Comparison of ENCODE assay signal across 19 cellular contexts in genomic region chr14:23438130-23438893, GRCh38. TPM values are rescaled to one million over a fixed set of nuclear protein-coding genes. Genes with fewer than 3 reads are reported as not detected.
DNase-seq lines count a peak whose midpoint lies in the region; ATAC-seq and TF ChIP-seq lines count a peak whose summit lies in the region.
"Had no signal": no experiment of that assay in that cellular context is flagged by ENCODE, and none has a peak within 500 bp of the region (broad histone marks: within the 10 kb centered on the region; RNA-seq: fewer than 3 reads in every experiment).

No MANE protein-coding gene starts in this region.

- DNase-seq in NCI-H2029 (lab: John Stamatoyannopoulos, UW) = peak; percentile 69
- no peak for DNase-seq in NCI-H2029 treated with DMSO at 0.1 percent for 48 hours (lab: John Stamatoyannopoulos, UW)
- no peak for DNase-seq in WTC11 (ENCODE audit: low spot score)
- peak; percentile 72 for DNase-seq in left ventricle myocardium inferior
- no peak for DNase-seq in progenitor cell of endocrine pancreas (ENCODE audit: low spot score, unreplicated experiment)
- DNase-seq in RPMI8226 = no peak
- no peak for DNase-seq in occipital lobe (lab: John Stamatoyannopoulos, UW)
- DNase-seq in HuH-7.5 (ENCODE audit: low spot score) = no peak
- DNase-seq: activated B cell treated with CpG ODN at 0.5 μM for 24 hours; aorta; effector CD4-positive, alpha-beta T cell; foreskin keratinocyte; SK-N-SH; thyroid gland had no signal

- no peaks in the 10 kb centered on the region for H3K9me3 Mint-ChIP-seq in WTC11
- H3K9me3 Mint-ChIP-seq in progenitor cell of endocrine pancreas (ENCODE audit: low read depth) = no peaks in the 10 kb centered on the region
- H3K9me3 Mint-ChIP-seq: activated B cell treated with CpG ODN at 0.5 μM for 24 hours; CD8-positive, alpha-beta T cell had no signal

- no peaks in the 10 kb centered on the region for H3K9me3 ChIP-seq in left ventricle myocardium inferior (replicated peaks)
- H3K9me3 ChIP-seq: SK-N-SH, thyroid gland had no signal

- H3K4me1 Mint-ChIP-seq in WTC11 (peaks cover 26% of the 10 kb centered on the region), progenitor cell of endocrine pancreas (ENCODE audit: low read depth) (peaks cover 27% of the 10 kb centered on the region)
- H3K4me1 Mint-ChIP-seq: activated B cell treated with CpG ODN at 0.5 μM for 24 hours had no signal

- no peaks in the 10 kb centered on the region for H3K27me3 ChIP-seq in left ventricle myocardium inferior (ENCODE audit: low read depth)
- H3K27me3 ChIP-seq: thyroid gland had no signal

- no peaks in the 10 kb centered on the region for H3K36me3 Mint-ChIP-seq in WTC11
- no peaks in the 10 kb centered on the region for H3K36me3 Mint-ChIP-seq in progenitor cell of endocrine pancreas (ENCODE audit: insufficient read depth)
- H3K36me3 Mint-ChIP-seq: CD8-positive, alpha-beta T cell; naive thymus-derived CD4-positive, alpha-beta T cell had no signal

- intact Hi-C loops in left ventricle myocardium inferior (cut with micrococcal nuclease) = no loop called here

- no peak overlapping the region for H3K27ac Mint-ChIP-seq in WTC11
- peak overlapping the region; percentile 55 for H3K27ac Mint-ChIP-seq in progenitor cell of endocrine pancreas
- H3K27ac Mint-ChIP-seq: activated B cell treated with CpG ODN at 0.5 μM for 24 hours; CD8-positive, alpha-beta T cell had no signal

- peaks cover 49% of the 10 kb centered on the region for H3K4me1 ChIP-seq in left ventricle myocardium inferior
- H3K4me1 ChIP-seq: foreskin keratinocyte had no signal

- H3K27ac ChIP-seq in left ventricle myocardium inferior (replicated peaks) = no peak overlapping the region
- H3K27ac ChIP-seq: foreskin keratinocyte, thyroid gland had no signal

- ATAC-seq in WTC11 = peak; percentile 39
- ATAC-seq: CD8-positive, alpha-beta T cell; foreskin keratinocyte; HCT116; naive thymus-derived CD4-positive, alpha-beta T cell had no signal

- CTCF ChIA-PET in WTC11 (lab: Charles Lee) = interaction anchor here (0.7 to 1.9 kb wide), 5 partner anchors 15 to 92 kb away, joined by 3 to 6 read pairs (median 3); no protein-coding TSS in a partner anchor

- peak overlapping the region; percentile 46 for H3K4me3 ChIP-seq in left ventricle myocardium inferior
- H3K4me3 ChIP-seq: thyroid gland had no signal

- POLR2A ChIA-PET in WTC11 (lab: Charles Lee) = no interaction called here

- H3K4me3 Mint-ChIP-seq in WTC11 (no peak overlapping the region), progenitor cell of endocrine pancreas (ENCODE audit: low read depth) (no peak overlapping the region)
- H3K4me3 Mint-ChIP-seq: activated B cell treated with CpG ODN at 0.5 μM for 24 hours; CD8-positive, alpha-beta T cell had no signal

- no peak for TF ChIP-seq CTCF in WTC11 (IDR thresholded peaks at IDR 0.05)
- no peak for TF ChIP-seq CTCF in left ventricle myocardium inferior (IDR thresholded peaks at IDR 0.05; ENCODE audit: borderline replicate concordance)
- no peak for TF ChIP-seq CTCF in progenitor cell of endocrine pancreas (IDR thresholded peaks at IDR 0.05; ENCODE audit: unreplicated experiment)

- H3K36me3 ChIP-seq in left ventricle myocardium inferior = peaks cover 20% of the 10 kb centered on the region
- H3K36me3 ChIP-seq: thyroid gland had no signal

- H3K27me3 Mint-ChIP-seq in WTC11 (ENCODE audit: low read depth) (peaks cover 26% of the 10 kb centered on the region), progenitor cell of endocrine pancreas (peaks cover 23% of the 10 kb centered on the region)

TF ChIP-seq in WTC11, 78 proteins besides CTCF, POLR2A, EP300 and RAD21:
- TF ChIP-seq ESRRA (CRISPR knock-in tag; IDR thresholded peaks at IDR 0.05; ENCODE audit: borderline replicate concordance) = no peak
- TF ChIP-seq, protein P1, sequence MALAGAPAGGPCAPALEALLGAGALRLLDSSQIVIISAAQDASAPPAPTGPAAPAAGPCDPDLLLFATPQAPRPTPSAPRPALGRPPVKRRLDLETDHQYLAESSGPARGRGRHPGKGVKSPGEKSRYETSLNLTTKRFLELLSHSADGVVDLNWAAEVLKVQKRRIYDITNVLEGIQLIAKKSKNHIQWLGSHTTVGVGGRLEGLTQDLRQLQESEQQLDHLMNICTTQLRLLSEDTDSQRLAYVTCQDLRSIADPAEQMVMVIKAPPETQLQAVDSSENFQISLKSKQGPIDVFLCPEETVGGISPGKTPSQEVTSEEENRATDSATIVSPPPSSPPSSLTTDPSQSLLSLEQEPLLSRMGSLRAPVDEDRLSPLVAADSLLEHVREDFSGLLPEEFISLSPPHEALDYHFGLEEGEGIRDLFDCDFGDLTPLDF (CRISPR knock-in tag; IDR thresholded peaks at IDR 0.05) = no peak
- TF ChIP-seq ZNF317 (CRISPR knock-in tag; IDR thresholded peaks at IDR 0.05; ENCODE audit: borderline replicate concordance, low read depth) = no peak
- TF ChIP-seq TP53 (CRISPR knock-in tag; IDR thresholded peaks at IDR 0.05) = no peak
- no peak for TF ChIP-seq RORB (CRISPR knock-in tag; IDR thresholded peaks at IDR 0.05)
- TF ChIP-seq, protein P2, sequence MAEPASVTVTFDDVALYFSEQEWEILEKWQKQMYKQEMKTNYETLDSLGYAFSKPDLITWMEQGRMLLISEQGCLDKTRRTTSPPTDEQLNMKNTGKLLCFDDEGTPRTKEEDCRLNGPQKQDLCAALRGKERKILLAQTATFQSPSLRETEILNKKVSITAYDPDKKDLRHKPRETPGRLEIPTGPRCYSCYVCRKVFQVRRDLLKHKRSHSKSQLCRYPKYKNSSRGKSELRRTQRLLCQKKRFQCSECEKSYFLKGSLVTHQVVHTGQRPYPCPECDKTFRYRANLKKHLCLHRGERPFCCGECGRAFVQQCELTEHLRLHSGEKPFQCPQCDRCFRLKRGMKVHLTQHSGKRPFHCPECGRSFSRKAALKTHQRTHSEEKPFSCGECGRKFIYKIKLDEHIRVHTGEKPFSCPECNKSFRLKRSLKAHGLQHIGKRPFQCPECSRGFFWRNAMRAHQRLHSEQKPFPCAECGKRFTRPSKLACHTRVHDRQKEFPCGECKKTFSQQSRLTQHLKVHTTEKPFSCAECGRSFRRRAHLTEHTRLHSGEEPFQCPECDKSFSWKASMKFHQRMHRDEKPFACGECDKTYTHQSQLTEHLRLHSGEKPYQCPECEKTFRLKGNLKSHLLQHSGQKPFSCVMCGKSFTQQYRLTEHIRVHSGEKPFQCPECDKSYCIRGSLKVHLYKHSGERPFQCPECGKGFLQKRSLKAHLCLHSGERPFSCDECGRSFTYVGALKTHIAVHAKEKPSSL (CRISPR knock-in tag; conservative IDR thresholded peaks at IDR 0.05) = no peak
- TF ChIP-seq FOXP4 (CRISPR knock-in tag; IDR thresholded peaks at IDR 0.05) = no peak
- no peak for TF ChIP-seq ELF4 (CRISPR knock-in tag; IDR thresholded peaks at IDR 0.05; ENCODE audit: low read depth)
- TF ChIP-seq ZNF138 (CRISPR knock-in tag; conservative IDR thresholded peaks at IDR 0.05) = no peak
- TF ChIP-seq CBFB (CRISPR knock-in tag; IDR thresholded peaks at IDR 0.05; ENCODE audit: low read depth) = no peak
- TF ChIP-seq CREB1 (CRISPR knock-in tag; IDR thresholded peaks at IDR 0.05) = no peak
- TF ChIP-seq, protein P3, sequence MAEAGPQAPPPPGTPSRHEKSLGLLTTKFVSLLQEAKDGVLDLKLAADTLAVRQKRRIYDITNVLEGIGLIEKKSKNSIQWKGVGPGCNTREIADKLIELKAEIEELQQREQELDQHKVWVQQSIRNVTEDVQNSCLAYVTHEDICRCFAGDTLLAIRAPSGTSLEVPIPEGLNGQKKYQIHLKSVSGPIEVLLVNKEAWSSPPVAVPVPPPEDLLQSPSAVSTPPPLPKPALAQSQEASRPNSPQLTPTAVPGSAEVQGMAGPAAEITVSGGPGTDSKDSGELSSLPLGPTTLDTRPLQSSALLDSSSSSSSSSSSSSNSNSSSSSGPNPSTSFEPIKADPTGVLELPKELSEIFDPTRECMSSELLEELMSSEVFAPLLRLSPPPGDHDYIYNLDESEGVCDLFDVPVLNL (CRISPR knock-in tag; IDR thresholded peaks at IDR 0.05; ENCODE audit: borderline replicate concordance, low read depth) = no peak
- no peak for TF ChIP-seq IRF1 (CRISPR knock-in tag; IDR thresholded peaks at IDR 0.05)
- TF ChIP-seq RELA (CRISPR knock-in tag; IDR thresholded peaks at IDR 0.05; ENCODE audit: borderline replicate concordance) = no peak

RNA-seq across cellular contexts. Expression of gene MYH7, which starts 2.9 kb away (rescaled TPM):
- 0.02 TPM in 1 of 3 replicates, not detected in the others for total RNA-seq in WTC11 (2021)
- total RNA-seq in left ventricle myocardium inferior = 14,853 TPM
- total RNA-seq in progenitor cell of endocrine pancreas = not detected in 2 replicates
- total RNA-seq in occipital lobe = 0.31 TPM
- total RNA-seq: A172; activated B cell treated with CpG ODN at 0.5 μM for 24 hours; aorta; CD8-positive, alpha-beta T cell; foreskin keratinocyte; G401; naive thymus-derived CD4-positive, alpha-beta T cell had no signal

RNA-seq across cellular contexts. Expression of gene MYH6, which starts 30.2 kb away (rescaled TPM):
- 0.09 to 0.14 TPM (median 0.09 TPM) in 3 replicates for total RNA-seq in WTC11 (2021)
- total RNA-seq in left ventricle myocardium inferior = 1,823 TPM
- 0.04 and 0.07 TPM in 2 replicates for total RNA-seq in progenitor cell of endocrine pancreas
- not detected for total RNA-seq in occipital lobe
- total RNA-seq: A172; activated B cell treated with CpG ODN at 0.5 μM for 24 hours; aorta; CD8-positive, alpha-beta T cell; foreskin keratinocyte; G401; thyroid gland had no signal

RNA-seq across cellular contexts. Expression of gene NGDN, which starts 31.2 kb away (rescaled TPM):
- 37.4 to 45.5 TPM (median 43.3 TPM) in 3 replicates for total RNA-seq in WTC11 (2021)
- total RNA-seq in left ventricle myocardium inferior = 17.2 TPM
- 45.6 and 48.6 TPM in 2 replicates for total RNA-seq in progenitor cell of endocrine pancreas
- total RNA-seq in occipital lobe = 49.1 TPM

Comparison
In these comparisons a context has a peak if more than half of its experiments do, and no peak if none do; other contexts are left out.
1. DNase-seq: peak in NCI-H2029 (single experiment) and left ventricle myocardium inferior (single experiment); none in NCI-H2029 treated with DMSO at 0.1 percent for 48 hours (single experiment), WTC11 (single experiment), progenitor cell of endocrine pancreas (single experiment), RPMI8226 (single experiment), occipital lobe (single experiment) and HuH-7.5 (single experiment).
2. RNA of gene MYH7, which starts 2.9 kb away (total RNA-seq): 14,853 TPM in left ventricle myocardium inferior (single experiment); 0.31 TPM in occipital lobe (single experiment), not detected in progenitor cell of endocrine pancreas and 0.02 TPM in WTC11; every median in the first group is over 1,000 times any median in the second.
3. RNA of gene MYH6, which starts 30.2 kb away (total RNA-seq): 1,823 TPM in left ventricle myocardium inferior (single experiment); 0.09 to 0.14 TPM in WTC11, 0.04 to 0.07 TPM in progenitor cell of endocrine pancreas and not detected in occipital lobe (single experiment); every median in the first group is over 1,000 times any median in the second.